ENCODE assay signal across 1 cellular context in genomic region chr11:3952715-3953114, GRCh38.
TF ChIP-seq lines count a peak whose summit lies in the region.

No MANE protein-coding gene starts in this region.

TF ChIP-seq in GM23338, 12 proteins besides CTCF, POLR2A, EP300 and RAD21:
- peak; percentile 20 for TF ChIP-seq REST (IDR thresholded peaks at IDR 0.05; ENCODE audit: unreplicated experiment)
- no peak for TF ChIP-seq POLR2AphosphoS5 (IDR thresholded peaks at IDR 0.05; ENCODE audit: low read depth)
- no peak for TF ChIP-seq ETS1 (IDR thresholded peaks at IDR 0.05)
- TF ChIP-seq NANOG (IDR thresholded peaks at IDR 0.05; ENCODE audit: borderline replicate concordance), result no peak
- no peak for TF ChIP-seq ZNF462 (CRISPR knock-in tag; IDR thresholded peaks at IDR 0.05)
- no peak for TF ChIP-seq STAT1 (IDR thresholded peaks at IDR 0.05; ENCODE audit: unreplicated experiment)
- TF ChIP-seq JUNB (IDR thresholded peaks at IDR 0.05; ENCODE audit: unreplicated experiment), result no peak
